Comparison of ENCODE assay signal across 8 cellular contexts in the genomic region with DNA sequence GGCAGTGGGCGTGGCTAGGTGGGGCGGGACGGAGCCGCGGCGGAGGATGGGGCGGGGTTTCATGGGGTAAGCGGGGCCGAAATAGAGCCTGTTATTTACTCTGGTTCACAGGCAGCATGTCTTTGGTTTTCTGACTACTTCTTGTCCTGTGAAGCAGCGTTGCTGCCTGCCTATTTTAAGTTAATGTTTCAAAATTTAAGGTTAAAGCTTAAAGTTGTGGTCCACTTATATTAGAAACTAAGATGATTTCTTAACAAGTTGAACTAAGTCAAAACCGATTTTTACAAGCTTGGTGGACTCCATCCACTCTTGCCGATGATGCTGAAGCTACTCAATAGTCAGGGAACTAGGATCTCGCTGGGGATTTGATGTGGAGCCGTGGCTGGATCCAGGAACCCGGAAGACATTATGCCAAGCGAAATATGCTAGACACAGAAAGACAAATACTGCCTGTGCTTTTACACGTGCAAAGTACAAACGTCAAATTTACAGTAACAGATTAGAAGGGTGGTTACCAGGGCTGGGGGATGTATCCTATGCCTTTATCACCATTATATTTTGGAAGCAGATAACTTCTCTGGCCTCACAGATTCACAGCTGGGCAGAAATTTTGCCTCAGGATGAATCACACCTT. TPM values are rescaled to one million over a fixed set of nuclear protein-coding genes. Genes with fewer than 3 reads are reported as not detected.
DNase-seq lines count a peak whose midpoint lies in the region; ATAC-seq, FAIRE-seq and TF ChIP-seq lines count a peak whose summit lies in the region.

No MANE protein-coding gene starts in this region.

- no peaks in the 10 kb centered on the region for H3K9me3 ChIP-seq in testis

- H3K27ac Mint-ChIP-seq in activated CD4-positive, alpha-beta T cell treated with anti-CD3 and anti-CD28 coated beads for 36 hours = peak overlapping the region; percentile 58
- peak overlapping the region; percentile 19 for H3K27ac Mint-ChIP-seq in activated CD4-positive, alpha-beta memory T cell treated with anti-CD3 and anti-CD28 coated beads for 36 hours

- peak overlapping the region; percentile 96 for H3K4me3 Mint-ChIP-seq in activated CD4-positive, alpha-beta T cell treated with anti-CD3 and anti-CD28 coated beads for 36 hours
- H3K4me3 Mint-ChIP-seq in activated CD4-positive, alpha-beta memory T cell treated with anti-CD3 and anti-CD28 coated beads for 36 hours = peak overlapping the region; percentile 92

- no peak for ATAC-seq in activated CD4-positive, alpha-beta T cell treated with anti-CD3 and anti-CD28 coated beads for 36 hours
- ATAC-seq in HG03175 (IDR thresholded peaks at IDR 0.05; ENCODE audit: unreplicated experiment) (no peak), HG03439 (IDR thresholded peaks at IDR 0.05; ENCODE audit: unreplicated experiment) (no peak)

- H3K4me1 Mint-ChIP-seq in activated CD4-positive, alpha-beta T cell treated with anti-CD3 and anti-CD28 coated beads for 36 hours = peaks cover 27% of the 10 kb centered on the region
- peaks cover 22% of the 10 kb centered on the region for H3K4me1 Mint-ChIP-seq in activated CD4-positive, alpha-beta memory T cell treated with anti-CD3 and anti-CD28 coated beads for 36 hours (ENCODE audit: low read depth)

- CTCF ChIA-PET in activated CD4-positive, alpha-beta T cell treated with anti-CD3 and anti-CD28 coated beads for 36 hours (lab: Charles Lee) = interaction anchor here (0.6 to 1.9 kb wide), 5 partner anchors 11 to 130 kb away, joined by 3 to 9 read pairs (median 3); no protein-coding TSS in a partner anchor
- CTCF ChIA-PET in activated CD4-positive, alpha-beta memory T cell treated with anti-CD3 and anti-CD28 coated beads for 36 hours (lab: Charles Lee) = interaction anchor here (1.1 to 1.7 kb wide), 2 partner anchors 12 to 97 kb away, joined by 3 to 6 read pairs; no protein-coding TSS in a partner anchor

- peaks cover 15% of the 10 kb centered on the region for H3K9me3 Mint-ChIP-seq in activated CD4-positive, alpha-beta T cell treated with anti-CD3 and anti-CD28 coated beads for 36 hours (ENCODE audit: low read depth)
- peaks cover 18% of the 10 kb centered on the region for H3K9me3 Mint-ChIP-seq in activated CD4-positive, alpha-beta memory T cell treated with anti-CD3 and anti-CD28 coated beads for 36 hours

- H3K36me3 Mint-ChIP-seq in activated CD4-positive, alpha-beta T cell treated with anti-CD3 and anti-CD28 coated beads for 36 hours (ENCODE audit: low read depth) = peaks cover 26% of the 10 kb centered on the region
- H3K36me3 Mint-ChIP-seq in activated CD4-positive, alpha-beta memory T cell treated with anti-CD3 and anti-CD28 coated beads for 36 hours = peaks cover 12% of the 10 kb centered on the region

- intact Hi-C loops in activated CD4-positive, alpha-beta T cell treated with anti-CD3 and anti-CD28 coated beads for 36 hours (cut with DNase I, micrococcal nuclease) = loop anchor here (1.0 kb wide), 7 partner anchors 31 to 1225 kb away; a partner anchor contains a TSS
- intact Hi-C loops in activated CD4-positive, alpha-beta memory T cell treated with anti-CD3 and anti-CD28 coated beads for 36 hours (cut with micrococcal nuclease) = loop anchor here (1.0 kb wide), 1 partner anchor 49 kb away; no protein-coding TSS in a partner anchor
- intact Hi-C loops in testis (cut with DNase I; ENCODE audit: low total_unique reads) = no loop called here

- TF ChIP-seq CTCF in testis (IDR thresholded peaks at IDR 0.05) = no peak

- no peaks in the 10 kb centered on the region for H3K27me3 ChIP-seq in testis

- no peak for DNase-seq in activated CD4-positive, alpha-beta T cell treated with anti-CD3 and anti-CD28 coated beads for 36 hours
- DNase-seq in activated CD4-positive, alpha-beta T cell treated with anti-CD3 and anti-CD28 coated beads, Interleukin-2, amount 50 U/mL, for 4 hours = no peak
- DNase-seq in activated CD4-positive, alpha-beta memory T cell treated with anti-CD3 and anti-CD28 coated beads for 36 hours = no peak
- DNase-seq in testis (no peak), OCI-M1 (lab: John Stamatoyannopoulos, UW) (no peak)

- H3K4me3 ChIP-seq in testis = peak overlapping the region; percentile 75 to 93

- H3K4me1 ChIP-seq in testis = peaks cover 13% of the 10 kb centered on the region

- FAIRE-seq in islet of Langerhans (lab: Jason Lieb, UNC) = peak; percentile 93

- WGBS in testis, 2 donors = 11% methylated on average over 18 of the region's 18 CpGs

- no peak for TF ChIP-seq POLR2A in testis (IDR thresholded peaks at IDR 0.05)

- no peaks in the 10 kb centered on the region for H3K36me3 ChIP-seq in testis (ENCODE audit: low read depth, missing control alignments)

- peak overlapping the region; percentile 8 to 89 for H3K27ac ChIP-seq in testis

- POLR2A ChIA-PET in activated CD4-positive, alpha-beta T cell treated with anti-CD3 and anti-CD28 coated beads for 36 hours (lab: Charles Lee) = interaction anchor here (1.2 kb wide), 1 partner anchor 25 kb away, joined by 3 read pairs; no protein-coding TSS in a partner anchor
- POLR2A ChIA-PET in activated CD4-positive, alpha-beta memory T cell treated with anti-CD3 and anti-CD28 coated beads for 36 hours (lab: Charles Lee) = interaction anchor here (0.5 to 1.1 kb wide), 2 partner anchors 132 to 736 kb away, joined by 3 read pairs; a partner anchor contains a TSS

- H3K27me3 Mint-ChIP-seq in activated CD4-positive, alpha-beta T cell treated with anti-CD3 and anti-CD28 coated beads for 36 hours = no peaks in the 10 kb centered on the region
- H3K27me3 Mint-ChIP-seq in activated CD4-positive, alpha-beta memory T cell treated with anti-CD3 and anti-CD28 coated beads for 36 hours = no peaks in the 10 kb centered on the region

RNA-seq across cellular contexts. Expression of a gene that starts 0.5 kb away (rescaled TPM):
- 10 to 100 TPM; 13.9 to 15.7 TPM for total RNA-seq in activated CD4-positive, alpha-beta T cell treated with anti-CD3 and anti-CD28 coated beads for 36 hours
- total RNA-seq in activated CD4-positive, alpha-beta memory T cell treated with anti-CD3 and anti-CD28 coated beads for 36 hours = 10 to 100 TPM; 10.5 to 11.6 TPM
- total RNA-seq in testis = 10 to 100 TPM in 1 of 2 donors, 1 to 10 TPM in 1; 9.0 to 11.3 TPM
- 6.3 TPM for polyA plus RNA-seq in testis (ENCODE audit: insufficient read depth, low read depth, low replicate concordance)

RNA-seq across cellular contexts. Expression of a gene that starts 31.2 kb away (rescaled TPM):
- 10 to 100 TPM; 10.1 to 11.5 TPM for total RNA-seq in activated CD4-positive, alpha-beta T cell treated with anti-CD3 and anti-CD28 coated beads for 36 hours
- total RNA-seq in activated CD4-positive, alpha-beta memory T cell treated with anti-CD3 and anti-CD28 coated beads for 36 hours = 10 to 100 TPM in 1 of 2 experiments, 1 to 10 TPM in 1; 8.2 to 12.8 TPM
- total RNA-seq in testis = 1 to 10 TPM; 5.4 to 9.2 TPM
- 3.3 TPM for polyA plus RNA-seq in testis (ENCODE audit: insufficient read depth, low read depth, low replicate concordance)

RNA-seq across cellular contexts. Expression of a gene that starts 44.6 kb away (rescaled TPM):
- 10 to 100 TPM; 18.0 to 20.3 TPM for total RNA-seq in activated CD4-positive, alpha-beta T cell treated with anti-CD3 and anti-CD28 coated beads for 36 hours
- total RNA-seq in activated CD4-positive, alpha-beta memory T cell treated with anti-CD3 and anti-CD28 coated beads for 36 hours = 10 to 100 TPM; 14.5 to 17.0 TPM
- total RNA-seq in testis = 10 to 100 TPM; 26.9 to 27.0 TPM
- 8.5 TPM for polyA plus RNA-seq in testis (ENCODE audit: insufficient read depth, low read depth, low replicate concordance)

RNA-seq across cellular contexts. Expression of a gene that starts 49.7 kb away (rescaled TPM):
- 100 to 1,000 TPM; 215 to 231 TPM for total RNA-seq in activated CD4-positive, alpha-beta T cell treated with anti-CD3 and anti-CD28 coated beads for 36 hours
- 100 to 1,000 TPM; 224 to 229 TPM for total RNA-seq in activated CD4-positive, alpha-beta memory T cell treated with anti-CD3 and anti-CD28 coated beads for 36 hours
- total RNA-seq in testis = 100 to 1,000 TPM; 262 to 289 TPM
- polyA plus RNA-seq in testis (ENCODE audit: insufficient read depth, low read depth, low replicate concordance) = 181 TPM
